In the genomic region with DNA sequence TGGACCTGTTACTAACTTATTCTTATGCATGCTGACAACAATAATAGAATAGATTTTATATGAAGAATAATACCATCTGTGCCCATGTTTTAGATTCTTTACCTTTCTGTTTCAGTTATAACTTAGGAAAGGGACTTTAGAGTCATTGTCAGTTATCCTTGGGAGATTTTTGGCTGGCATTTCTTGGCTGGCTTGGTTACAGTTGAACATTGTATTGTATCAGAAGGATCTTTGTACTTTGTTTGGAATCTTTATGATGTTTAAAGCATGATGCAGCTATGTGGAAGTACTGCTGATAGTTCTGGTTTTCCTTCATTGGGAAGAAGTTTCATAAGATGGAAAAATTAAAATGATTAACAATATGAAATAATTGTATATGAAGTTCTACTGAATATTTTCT, we compare ENCODE assay signal across 17 cellular contexts. TPM values are rescaled to one million over a fixed set of nuclear protein-coding genes. Genes with fewer than 3 reads are reported as not detected.
A peak's percentile ranks its signal among the peaks of the same experiment; 100 is the strongest.
DNase-seq lines count a peak whose midpoint lies in the region; ATAC-seq, FAIRE-seq and TF ChIP-seq lines count a peak whose summit lies in the region.
"Had no signal": no experiment of that assay in that cellular context is flagged by ENCODE, and none has a peak within 500 bp of the region (broad histone marks: within the 10 kb centered on the region; RNA-seq: fewer than 3 reads in every experiment).

No MANE protein-coding gene starts in this region.

- no peaks in the 10 kb centered on the region for H4K20me1 ChIP-seq in IMR-90 (ENCODE audit: insufficient read depth, low read length)
- H4K20me1 ChIP-seq: BLaER1 had no signal

- H3K9ac ChIP-seq in IMR-90 (ENCODE audit: low read depth, low read length), result no peak overlapping the region
- H3K9ac ChIP-seq: BLaER1, GM23248 had no signal

- no peak for TF ChIP-seq POLR2A in IMR-90 (IDR thresholded peaks at IDR 0.05; ENCODE audit: low read depth, low read length)

- H2BK120ac ChIP-seq in IMR-90 (ENCODE audit: low read depth, low read length), result peak overlapping the region; percentile 25; the same call in 1 of the 2 replicates

- H3K27me3 ChIP-seq in IMR-90 (ENCODE audit: control insufficient read depth, insufficient read depth, low read length) (no peaks in the 10 kb centered on the region), small intestine (ENCODE audit: control insufficient read depth in 2 of 2, insufficient read depth in 2 of 2, low read length in 2 of 2) (no peaks in the 10 kb centered on the region)
- H3K27me3 ChIP-seq: BLaER1 had no signal

- 0 out of 2 replicates have a peak overlapping the region, but pooled peaks have one; percentile 70 for H4K91ac ChIP-seq in IMR-90 (ENCODE audit: insufficient read depth, low read depth, low read length)

- no peak for TF ChIP-seq CTCF in IMR-90 (conservative IDR thresholded peaks at IDR 0.05; ENCODE audit: low read depth, low read length)

- H2BK5ac ChIP-seq in IMR-90 (ENCODE audit: low read depth, low read length, poor library complexity, severe bottlenecking), result no peak overlapping the region

- no peak for TF ChIP-seq RAD21 in IMR-90 (IDR thresholded peaks at IDR 0.05; ENCODE audit: low read length)

- 0 out of 2 replicates have a peak, but pooled peaks cover 3% of the 10 kb centered on the region for H3K9me1 ChIP-seq in IMR-90 (ENCODE audit: insufficient read depth, low read length)

- no peak for DNase-seq in IMR-90
- peak; percentile 28 for DNase-seq in foreskin melanocyte
- DNase-seq in medulla oblongata (ENCODE audit: extremely low spot score), result peak; percentile 59
- peak; percentile 51 for DNase-seq in small intestine
- DNase-seq in kidney glomerular epithelial cell (lab: John Stamatoyannopoulos, UW), result no peak
- DNase-seq in NCI-H446 (lab: John Stamatoyannopoulos, UW), result no peak
- DNase-seq: 8988T; Calu3; CD8-positive, alpha-beta T cell; DMS79 treated with DMSO at 0.1 percent for 48 hours; GF-D8; GM23248 had no signal

- H3K27ac ChIP-seq in IMR-90 (ENCODE audit: insufficient read depth, low read length) (no peak overlapping the region), small intestine (ENCODE audit: low read depth in 1 of 2, low read length in 1 of 2) (no peak overlapping the region)
- H3K27ac ChIP-seq: BLaER1, GM23248, HL-60 had no signal

- peak overlapping the region; percentile 44; the same call in 1 of the 2 replicates for H3K18ac ChIP-seq in IMR-90 (ENCODE audit: low read depth, low read length)

- no peak overlapping the region for H2AK9ac ChIP-seq in IMR-90 (replicated peaks; ENCODE audit: low read depth, low read length, poor library complexity)

- peaks cover 6 to 10% of the 10 kb centered on the region in 2 experiments; a peak in 1 of 4 replicates for H3K79me1 ChIP-seq in IMR-90 (ENCODE audit: low read depth in 1 of 2, low read length in 2 of 2)

- CTCF ChIA-PET in IMR-90 (lab: Yijun Ruan, JAX), result no interaction called here

- FAIRE-seq in small intestine (lab: Jason Lieb, UNC), result no peak
- FAIRE-seq: GM19239 had no signal

- H3K36me3 ChIP-seq in IMR-90 (ENCODE audit: control insufficient read depth, insufficient read depth, low read length), result peaks cover 36% of the 10 kb centered on the region
- H3K36me3 ChIP-seq in small intestine (ENCODE audit: control insufficient read depth in 2 of 2, insufficient read depth in 2 of 2, low read length in 2 of 2), result peaks cover 3 to 8% of the 10 kb centered on the region in 2 donors

- BruUV-seq in IMR-90 (replicated peaks; lab: Mats Ljungman, UMichigan), result no TSS peak

- peak overlapping the region in 1 of 2 experiments; percentile 59; a peak in 1 of 4 replicates for H4K8ac ChIP-seq in IMR-90 (ENCODE audit: low read depth in 2 of 2, low read length in 2 of 2)

- ATAC-seq in IMR-90 (ENCODE audit: low read depth), result no peak
- no peak for ATAC-seq in HG03460 (IDR thresholded peaks at IDR 0.05; ENCODE audit: unreplicated experiment)
- ATAC-seq: CD8-positive, alpha-beta T cell had no signal

- no peak overlapping the region for H3K56ac ChIP-seq in IMR-90 (ENCODE audit: extremely low read depth, insufficient read depth, low read length)

- peak overlapping the region; percentile 73; the same call in 2 of the 3 replicates for H2BK15ac ChIP-seq in IMR-90 (ENCODE audit: low read depth, low read length)

- POLR2A ChIA-PET in IMR-90 (lab: Charles Lee; ENCODE audit: unreplicated experiment), result no interaction called here

- no peak overlapping the region for H3K23ac ChIP-seq in IMR-90 (ENCODE audit: low read depth, low read length)

- H3K4me1 ChIP-seq in IMR-90 (ENCODE audit: control insufficient read depth, insufficient read depth, low read length), result peaks cover 11% of the 10 kb centered on the region
- H3K4me1 ChIP-seq in small intestine (ENCODE audit: control insufficient read depth in 2 of 2, insufficient read depth in 1 of 2, low read depth in 1 of 2, low read length in 1 of 2), result no peaks in the 10 kb centered on the region
- H3K4me1 ChIP-seq: HAP-1 had no signal

- no peak overlapping the region for H2AK5ac ChIP-seq in IMR-90 (ENCODE audit: low read depth, low read length)

- in situ Hi-C loops in IMR-90 (cut with MboI; ENCODE audit: low sequenced_read_pairs), result no loop called here

- H3K4me3 ChIP-seq in IMR-90 (ENCODE audit: insufficient read depth, low read depth, low read length) (no peak overlapping the region), small intestine (ENCODE audit: low read depth in 1 of 2, low read length in 2 of 2) (no peak overlapping the region)
- H3K4me3 ChIP-seq: BLaER1, GM23248, HAP-1 had no signal

- no peak overlapping the region for H3K4ac ChIP-seq in IMR-90 (ENCODE audit: low read depth, low read length)

- no peak overlapping the region for H3K4me2 ChIP-seq in IMR-90 (ENCODE audit: low read depth, low read length)
- H3K4me2 ChIP-seq: BLaER1 had no signal

- H3K9me3 ChIP-seq in IMR-90 (ENCODE audit: control insufficient read depth, insufficient read depth, low read length) (no peaks in the 10 kb centered on the region), small intestine (ENCODE audit: control insufficient read depth, low read depth) (no peaks in the 10 kb centered on the region)
- H3K9me3 ChIP-seq: BLaER1, HAP-1 had no signal

- dilution Hi-C loops in IMR-90 (cut with HindIII; ENCODE audit: low sequenced_read_pairs, unreplicated experiment), result no loop called here

- peak overlapping the region; percentile 36; the same call in 1 of the 2 replicates for H2BK20ac ChIP-seq in IMR-90 (ENCODE audit: low read depth, low read length)

- H3K14ac ChIP-seq in IMR-90 (replicated peaks; ENCODE audit: low read depth, low read length), result no peak overlapping the region

- H4K5ac ChIP-seq in IMR-90 (ENCODE audit: low read depth, low read length), result no peak overlapping the region

- no peak overlapping the region for H2AFZ ChIP-seq in IMR-90 (replicated peaks; ENCODE audit: low read length, poor library complexity)
- H2AFZ ChIP-seq: GM23248 had no signal

- intact Hi-C loops in IMR-90 (cut with micrococcal nuclease), result no loop called here

TF ChIP-seq in IMR-90, 13 proteins besides CTCF, POLR2A, EP300 and RAD21:
- no peak for TF ChIP-seq MAZ (IDR thresholded peaks at IDR 0.05; ENCODE audit: borderline replicate concordance, low read depth, low read length)
- TF ChIP-seq, protein P1, sequence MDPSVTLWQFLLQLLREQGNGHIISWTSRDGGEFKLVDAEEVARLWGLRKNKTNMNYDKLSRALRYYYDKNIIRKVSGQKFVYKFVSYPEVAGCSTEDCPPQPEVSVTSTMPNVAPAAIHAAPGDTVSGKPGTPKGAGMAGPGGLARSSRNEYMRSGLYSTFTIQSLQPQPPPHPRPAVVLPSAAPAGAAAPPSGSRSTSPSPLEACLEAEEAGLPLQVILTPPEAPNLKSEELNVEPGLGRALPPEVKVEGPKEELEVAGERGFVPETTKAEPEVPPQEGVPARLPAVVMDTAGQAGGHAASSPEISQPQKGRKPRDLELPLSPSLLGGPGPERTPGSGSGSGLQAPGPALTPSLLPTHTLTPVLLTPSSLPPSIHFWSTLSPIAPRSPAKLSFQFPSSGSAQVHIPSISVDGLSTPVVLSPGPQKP (IDR thresholded peaks at IDR 0.05; ENCODE audit: borderline replicate concordance, low read depth, low read length), result no peak
- no peak for TF ChIP-seq CHD1 (IDR thresholded peaks at IDR 0.05; ENCODE audit: low read depth, low read length)
- no peak for TF ChIP-seq BHLHE40 (IDR thresholded peaks at IDR 0.05; ENCODE audit: low read depth, low read length)
- no peak for TF ChIP-seq MAFK (IDR thresholded peaks at IDR 0.05; ENCODE audit: low read depth, low read length)
- no peak for TF ChIP-seq NFE2L2 (IDR thresholded peaks at IDR 0.05; ENCODE audit: low read depth, low read length)
- TF ChIP-seq USF2 (IDR thresholded peaks at IDR 0.05; ENCODE audit: low read depth, low read length), result no peak
- no peak for TF ChIP-seq RFX5 (IDR thresholded peaks at IDR 0.05; ENCODE audit: low read depth, low read length)
- TF ChIP-seq FOS (IDR thresholded peaks at IDR 0.05; ENCODE audit: low read depth, low read length), result no peak
- no peak for TF ChIP-seq RCOR1 (IDR thresholded peaks at IDR 0.05; ENCODE audit: insufficient replicate concordance, low read length)
- no peak for TF ChIP-seq CEBPB (IDR thresholded peaks at IDR 0.05; ENCODE audit: low read depth, low read length)
- no peak for TF ChIP-seq MXI1 (IDR thresholded peaks at IDR 0.05; ENCODE audit: borderline replicate concordance, low read depth, low read length)
- no peak for TF ChIP-seq SMC3 (IDR thresholded peaks at IDR 0.05; ENCODE audit: low read depth, low read length)

RNA-seq across cellular contexts. Expression of gene ABHD5, which starts 19.9 kb away (rescaled TPM):
- 33.2 and 33.6 TPM in 2 replicates for total RNA-seq in IMR-90 (2012; rRNA removed)
- polyA plus RNA-seq in IMR-90 (2012; rRNA removed), result 13.8 and 15.8 TPM in 2 replicates
- 5.6 and 6.0 TPM in 2 replicates for polyA plus RNA-seq in IMR-90 (2012; cell fraction: cytosol; rRNA removed)
- polyA plus RNA-seq in IMR-90 (2012; cell fraction: nucleus; rRNA removed; ENCODE audit: low replicate concordance), result 3.3 and 26.7 TPM in 2 replicates
- 10 to 100 TPM; 13.8 to 30.0 (median 27.8) TPM for polyA plus RNA-seq in small intestine

Comparison
In these comparisons a context has a peak if more than half of its experiments do, and no peak if none do; other contexts are left out.
1. DNase-seq: peak in foreskin melanocyte (single experiment), medulla oblongata (single experiment) and small intestine (single experiment); none in IMR-90 (single experiment), kidney glomerular epithelial cell (single experiment) and NCI-H446 (0 of 2).